1 cellular context compared by ENCODE assay signal in genomic region chr2:225402200-225402776, GRCh38.
TF ChIP-seq lines count a peak whose summit lies in the region.

No MANE protein-coding gene starts in this region.

TF ChIP-seq in neural cell, 6 proteins besides CTCF, POLR2A, EP300 and RAD21 (continued from another document):
- TF ChIP-seq REST (IDR thresholded peaks at IDR 0.05; ENCODE audit: borderline replicate concordance) (no peak), MXI1 (conservative IDR thresholded peaks at IDR 0.05; ENCODE audit: poor library complexity, severe bottlenecking) (no peak), EZH2 (IDR thresholded peaks at IDR 0.05; ENCODE audit: borderline replicate concordance, insufficient read depth, low read length, poor library complexity, severe bottlenecking) (no peak), SMC3 (conservative IDR thresholded peaks at IDR 0.05; ENCODE audit: poor library complexity) (no peak)
